In genomic region chr16:81210807-81211206, GRCh38 we compare ENCODE assay signal across 17 cellular contexts. TPM values are rescaled to one million over a fixed set of nuclear protein-coding genes. Genes with fewer than 3 reads are reported as not detected.
DNase-seq lines count a peak whose midpoint lies in the region; TF ChIP-seq lines count a peak whose summit lies in the region.
"Had no signal": no experiment of that assay in that cellular context is flagged by ENCODE, and none has a peak within 500 bp of the region (broad histone marks: within the 10 kb centered on the region; RNA-seq: fewer than 3 reads in every experiment).

No MANE protein-coding gene starts in this region.

- H3K4me1 ChIP-seq in A673 (ENCODE audit: insufficient read depth, low read length, poor library complexity, severe bottlenecking), result peaks cover 30% of the 10 kb centered on the region

- no TSS peak for BruUV-seq in A673 (replicated peaks; lab: Mats Ljungman, UMichigan)

- no peak for TF ChIP-seq CTCF in A673 (conservative IDR thresholded peaks at IDR 0.05; ENCODE audit: low read depth, low read length)
- no peak for TF ChIP-seq CTCF in nephron progenitor cell (IDR thresholded peaks at IDR 0.05)

- DNase-seq in A673 (ENCODE audit: low spot score) (peak; percentile 65), DMS 273 treated with DMSO at 0.1 percent for 48 hours (lab: John Stamatoyannopoulos, UW) (peak; percentile 10), NCI-H2081 treated with DMSO at 0.1 percent for 48 hours (lab: John Stamatoyannopoulos, UW) (peak; percentile 1), NCI-H69 (lab: John Stamatoyannopoulos, UW) (peak; percentile 74), DMS153 treated with DMSO at 0.1 percent for 48 hours (lab: John Stamatoyannopoulos, UW; ENCODE audit: unreplicated experiment) (no peak), nephron progenitor cell (no peak), 8988T (no peak)
- DNase-seq: ACHN; CD4-positive, alpha-beta memory T cell; HCEC 1CT; IMR-90; MV-4-11; NCI-H2029; SK-N-SH; T-helper 1 cell had no signal

- H3K9me3 Mint-ChIP-seq in nephron progenitor cell, result no peaks in the 10 kb centered on the region
- H3K9me3 Mint-ChIP-seq: CD4-positive, alpha-beta memory T cell had no signal

- no peaks in the 10 kb centered on the region for H3K36me3 ChIP-seq in A673 (ENCODE audit: insufficient read depth, low read length, poor library complexity, severe bottlenecking)

- peaks cover 22% of the 10 kb centered on the region for H3K27me3 Mint-ChIP-seq in nephron progenitor cell (ENCODE audit: low read depth, poor library complexity)

- no peaks in the 10 kb centered on the region for H3K9me3 ChIP-seq in A673 (ENCODE audit: low read depth, low read length, poor library complexity, severe bottlenecking)
- H3K9me3 ChIP-seq: SK-N-SH had no signal

- POLR2A ChIA-PET in A673 (lab: Charles Lee; ENCODE audit: low non-redundant PET), result no interaction called here

- H3K4me1 Mint-ChIP-seq in nephron progenitor cell, result peaks cover 8% of the 10 kb centered on the region
- H3K4me1 Mint-ChIP-seq: B cell had no signal

- CTCF ChIA-PET in A673 (lab: Charles Lee), result no interaction called here

- H3K27ac Mint-ChIP-seq in nephron progenitor cell, result no peak overlapping the region
- H3K27ac Mint-ChIP-seq: B cell; CD4-positive, alpha-beta memory T cell had no signal

- H3K4me3 ChIP-seq in A673 (ENCODE audit: low read depth, low read length, poor library complexity, severe bottlenecking), result no peak overlapping the region

- no peaks in the 10 kb centered on the region for H3K36me3 Mint-ChIP-seq in nephron progenitor cell (ENCODE audit: low read depth)
- H3K36me3 Mint-ChIP-seq: CD4-positive, alpha-beta memory T cell had no signal

- no peak overlapping the region for H3K27ac ChIP-seq in A673 (ENCODE audit: low read depth, low read length, poor library complexity, severe bottlenecking)

- H3K4me3 Mint-ChIP-seq in nephron progenitor cell, result no peak overlapping the region
- H3K4me3 Mint-ChIP-seq: B cell had no signal

- intact Hi-C loops in A673 (cut with micrococcal nuclease; ENCODE audit: unreplicated experiment), result loop anchor here (5.0 to 10.0 kb wide), 2 partner anchors 106 to 176 kb away; partner anchors contain the start of gene ATMIN

- H3K27me3 ChIP-seq in A673 (replicated peaks; ENCODE audit: insufficient read depth, low read depth, low read length, poor library complexity), result no peaks in the 10 kb centered on the region

RNA-seq across cellular contexts. Expression of gene BCO1, which starts 27.7 kb away (rescaled TPM):
- 0.15 and 0.19 TPM in 2 replicates for total RNA-seq in A673 (2021)
- total RNA-seq: B cell; CD4-positive, alpha-beta memory T cell; IMR-90; Right ventricle myocardium inferior had no signal

Comparison
In these comparisons a context has a peak if more than half of its experiments do, and no peak if none do; other contexts are left out.
1. DNase-seq: peak in A673 (single experiment), DMS 273 treated with DMSO at 0.1 percent for 48 hours (single experiment), NCI-H2081 treated with DMSO at 0.1 percent for 48 hours (single experiment) and NCI-H69 (single experiment); none in DMS153 treated with DMSO at 0.1 percent for 48 hours (single experiment), nephron progenitor cell (single experiment) and 8988T (single experiment).